Comparison of ENCODE assay signal across 8 cellular contexts in the genomic region with DNA sequence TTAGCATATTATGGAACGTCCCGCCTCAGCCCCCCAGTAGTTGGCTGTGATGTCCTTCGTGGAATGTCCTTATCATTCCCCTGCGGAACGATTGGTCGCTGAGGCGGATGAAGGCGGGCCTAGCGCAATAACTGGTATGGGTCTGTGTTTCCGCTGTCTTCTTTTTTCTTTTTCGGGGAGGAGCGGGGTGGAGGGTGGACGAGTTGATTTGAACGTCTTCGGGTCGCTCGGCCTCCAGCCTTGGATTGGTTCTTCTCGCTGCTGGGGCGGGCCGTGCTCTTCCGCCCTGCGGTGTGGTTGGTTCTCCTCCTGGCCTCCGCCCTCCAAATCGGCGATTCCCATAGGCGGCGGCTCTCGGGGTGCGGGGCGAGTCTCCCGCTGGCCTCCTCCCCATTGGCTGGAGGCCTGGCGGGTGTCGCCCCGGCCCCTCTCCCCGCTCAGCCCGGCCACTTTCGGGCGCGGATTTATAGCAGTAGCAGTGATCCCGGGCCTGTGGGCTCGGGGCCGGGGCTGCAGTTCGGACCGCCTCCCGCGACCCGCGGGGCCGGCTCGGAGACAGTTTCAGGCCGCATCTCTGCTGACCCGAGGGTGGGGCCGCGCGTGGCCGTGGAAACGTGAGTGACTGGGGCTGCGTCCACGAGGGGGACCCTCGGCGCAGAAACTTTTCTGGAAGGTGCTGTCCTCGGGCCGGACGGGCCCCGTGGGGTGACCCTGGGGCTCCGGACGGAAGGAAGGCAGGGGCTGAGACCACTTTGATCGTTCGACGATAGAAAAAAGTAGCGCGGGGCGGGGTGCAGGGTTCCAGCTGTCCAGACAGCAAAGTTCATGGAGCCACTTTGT. TPM values are rescaled to one million over a fixed set of nuclear protein-coding genes. Genes with fewer than 3 reads are reported as not detected.
DNase-seq lines count a peak whose midpoint lies in the region; ATAC-seq and TF ChIP-seq lines count a peak whose summit lies in the region.

No MANE protein-coding gene starts in this region.

- peaks cover 5% of the 10 kb centered on the region for H3K36me3 Mint-ChIP-seq in activated naive CD8-positive, alpha-beta T cell

- H3K27ac ChIP-seq in temporal lobe (ENCODE audit: low read depth, low read length) = peak overlapping the region; percentile 98

- H3K27ac Mint-ChIP-seq in activated naive CD8-positive, alpha-beta T cell = peak overlapping the region; percentile 97

- TF ChIP-seq CTCF in GM10266 (IDR thresholded peaks at IDR 0.05; ENCODE audit: control insufficient read depth, insufficient read depth, low read depth, missing control alignments) = peak; percentile 27

- peak overlapping the region; percentile 99 for H3K4me3 Mint-ChIP-seq in activated naive CD8-positive, alpha-beta T cell

- H3K9me3 Mint-ChIP-seq in activated naive CD8-positive, alpha-beta T cell (ENCODE audit: low read depth) = no peaks in the 10 kb centered on the region

- ATAC-seq in HG02623 (IDR thresholded peaks at IDR 0.05; ENCODE audit: unreplicated experiment) (peak; percentile 44), SK-N-SH treated with all-trans-retinoic acid at 6 μM for 48 hours (peak; percentile 81)

- H3K4me1 Mint-ChIP-seq in activated naive CD8-positive, alpha-beta T cell (ENCODE audit: low read depth) = peaks cover 34% of the 10 kb centered on the region

- DNase-seq in GM10266 (ENCODE audit: extremely low spot score) (peak; percentile 98), NCI-H1092 (lab: John Stamatoyannopoulos, UW) (peak; percentile 100), glomerular endothelial cell (ENCODE audit: extremely low read depth, low read depth, low spot score) (peak; percentile 92), occipital lobe (lab: John Stamatoyannopoulos, UW) (peak; percentile 100)

- no peaks in the 10 kb centered on the region for H3K27me3 Mint-ChIP-seq in activated naive CD8-positive, alpha-beta T cell

TF ChIP-seq in SK-N-SH treated with all-trans-retinoic acid at 6 μM for 48 hours, 23 proteins besides CTCF, POLR2A, EP300 and RAD21:
- no peak for TF ChIP-seq ESRRG (CRISPR knock-in tag; IDR thresholded peaks at IDR 0.05)
- no peak for TF ChIP-seq ZFP3 (CRISPR knock-in tag; IDR thresholded peaks at IDR 0.05)
- TF ChIP-seq CSRNP3 (CRISPR knock-in tag; IDR thresholded peaks at IDR 0.05) = no peak
- no peak for TF ChIP-seq BACH2 (CRISPR knock-in tag; IDR thresholded peaks at IDR 0.05; ENCODE audit: borderline replicate concordance)
- no peak for TF ChIP-seq ZNF70 (CRISPR knock-in tag; IDR thresholded peaks at IDR 0.05)
- TF ChIP-seq ARNTL (CRISPR knock-in tag; IDR thresholded peaks at IDR 0.05; ENCODE audit: borderline replicate concordance, low read depth) = no peak
- no peak for TF ChIP-seq OSR1 (CRISPR knock-in tag; IDR thresholded peaks at IDR 0.05)

RNA-seq across cellular contexts. Expression of gene ING1, which starts 2.1 kb away (rescaled TPM):
- 10.6 and 15.8 TPM in 2 replicates for total RNA-seq in glomerular endothelial cell
- total RNA-seq in occipital lobe = 19.0 TPM
- total RNA-seq in temporal lobe = 12.8 TPM

RNA-seq across cellular contexts. Expression of gene CARS2, which starts 9.7 kb away (rescaled TPM):
- total RNA-seq in glomerular endothelial cell = 33.1 and 52.7 TPM in 2 replicates
- total RNA-seq in occipital lobe = 56.9 TPM
- total RNA-seq in temporal lobe = 36.1 TPM

Comparison
In these comparisons a context has a peak if more than half of its experiments do, and no peak if none do; other contexts are left out.
1. Peak in every context shown above with its lines: DNase-seq, ATAC-seq and H3K27ac ChIP-seq.